In genomic region chr15:40982855-40983254, GRCh38 we compare ENCODE assay signal across 1 cellular context.
A peak's percentile ranks its signal among the peaks of the same experiment; 100 is the strongest.
TF ChIP-seq lines count a peak whose summit lies in the region.

No MANE protein-coding gene starts in this region.

TF ChIP-seq in SK-N-SH, 30 proteins besides CTCF, POLR2A, EP300 and RAD21 (continued from another document):
- TF ChIP-seq GATA2 (CRISPR knock-in tag; IDR thresholded peaks at IDR 0.05) (no peak), CHD2 (IDR thresholded peaks at IDR 0.05; ENCODE audit: low read length, partially characterized antibody) (no peak), FOSL2 (IDR thresholded peaks at IDR 0.05; ENCODE audit: borderline replicate concordance, low read depth) (0 out of 2 replicates have a peak, but pooled peaks have one; percentile 21), RXRA (IDR thresholded peaks at IDR 0.05; ENCODE audit: borderline replicate concordance, low read depth) (peak; percentile 37; the same call in 1 of the 2 replicates), ELF1 (IDR thresholded peaks at IDR 0.05) (peak; percentile 65), TEAD4 (IDR thresholded peaks at IDR 0.05; ENCODE audit: borderline replicate concordance, insufficient read depth) (peak; percentile 73), NFIC (IDR thresholded peaks at IDR 0.05; ENCODE audit: borderline replicate concordance) (peak; percentile 81), JUND (IDR thresholded peaks at IDR 0.05) (peak; percentile 72)
TF ChIP-seq in SK-N-SH: peak in this region for 8.
